In the genomic region with DNA sequence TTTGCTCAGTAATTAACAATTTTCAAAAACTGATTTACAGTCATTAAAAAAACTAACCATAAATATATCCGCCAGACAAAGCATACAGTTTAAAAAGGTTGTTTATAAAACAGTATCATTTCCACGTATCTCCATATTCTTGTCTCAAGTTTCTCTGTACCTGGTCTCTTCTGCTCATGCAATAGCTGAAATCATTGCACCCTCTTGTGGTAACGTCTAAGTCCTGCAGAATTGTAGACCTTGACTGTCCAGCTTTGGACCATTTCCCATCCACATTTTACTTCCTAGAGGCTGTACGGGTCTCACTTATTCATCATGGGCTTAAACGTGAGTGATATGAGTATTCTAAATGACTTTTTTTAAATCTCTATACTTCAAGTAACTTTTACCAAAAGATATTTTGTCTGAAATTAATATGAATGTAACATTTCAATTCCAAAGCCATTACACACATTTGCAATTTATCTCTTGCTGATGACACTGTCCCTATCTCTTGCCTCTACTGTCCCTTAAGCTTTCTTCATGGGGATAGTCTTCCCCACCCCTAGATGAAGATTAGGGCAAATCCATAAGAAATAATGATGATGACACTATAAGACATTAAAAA, we compare ENCODE assay signal across 8 cellular contexts.
DNase-seq lines count a peak whose midpoint lies in the region; ATAC-seq and TF ChIP-seq lines count a peak whose summit lies in the region.

No MANE protein-coding gene starts in this region.

- ATAC-seq in GM18870 (IDR thresholded peaks at IDR 0.05; ENCODE audit: unreplicated experiment) (peak; percentile 79), HG03439 (IDR thresholded peaks at IDR 0.05; ENCODE audit: unreplicated experiment) (peak; percentile 69), PC-3 (peak; percentile 81), GM21723 (IDR thresholded peaks at IDR 0.05; ENCODE audit: unreplicated experiment) (no peak)

- peak; percentile 86 for TF ChIP-seq CTCF in PC-3 (conservative IDR thresholded peaks at IDR 0.05; ENCODE audit: low read depth, low read length)

- POLR2A ChIA-PET in PC-3 (lab: Charles Lee; ENCODE audit: unreplicated experiment), result no interaction called here

- BruUV-seq in PC-3 (replicated peaks; lab: Mats Ljungman, UMichigan), result no TSS peak

- H2BK5ac ChIP-seq in mesendoderm (ENCODE audit: low read length), result no peak overlapping the region

- no peak overlapping the region for H3K27ac ChIP-seq in PC-3 (ENCODE audit: low read length)
- H3K27ac ChIP-seq in mesendoderm (ENCODE audit: low read depth, low read length), result no peak overlapping the region

- H2AFZ ChIP-seq in PC-3 (ENCODE audit: low read length), result peak overlapping the region; percentile 29; the same call in 1 of the 2 replicates

- no peak overlapping the region for H4K5ac ChIP-seq in mesendoderm (ENCODE audit: low read length)

- no peaks in the 10 kb centered on the region for H3K9me3 ChIP-seq in PC-3 (ENCODE audit: low read length)

- CTCF ChIA-PET in PC-3 (lab: Charles Lee), result interaction anchor here (0.5 to 1.4 kb wide), 5 partner anchors 20 to 487 kb away, joined by 3 to 4 read pairs (median 3); no protein-coding TSS in a partner anchor

- DNase-seq in Caki2 (ENCODE audit: low read depth), result peak; percentile 64
- DNase-seq in PC-3, result peak; percentile 82
- DNase-seq in dermis microvascular lymphatic vessel endothelial cell (ENCODE audit: low read depth in 2 of 2), result peak; percentile 58 to 75
- peak; percentile 59 for DNase-seq in mesendoderm
- DNase-seq in activated T-helper 2 cell treated with anti-CD3 and anti-CD28 coated beads, Interferon-gamma antibody, Interleukin-2, Interleukin-4, amounts not matched to agents 10 μg/mL and 5 μg/mL and 100 μg/mL, durations not matched to agents 14 hours and 24 hours and 36 hours (ENCODE audit: low spot score), result no peak

- H3K4me2 ChIP-seq in PC-3 (ENCODE audit: low read length) (0 out of 2 replicates have a peak overlapping the region, but pooled peaks have one; percentile 14), mesendoderm (ENCODE audit: low read length) (no peak overlapping the region)

- no peaks in the 10 kb centered on the region for H3K79me1 ChIP-seq in mesendoderm (ENCODE audit: low read length)

- intact Hi-C loops in PC-3 (cut with micrococcal nuclease), result loop anchor here (1.0 kb wide), 3 partner anchors 119 to 355 kb away; a partner anchor contains a TSS
- intact Hi-C loops in activated T-helper 2 cell treated with anti-CD3 and anti-CD28 coated beads, Interferon-gamma antibody, Interleukin-2, Interleukin-4, amounts not matched to agents 10 μg/mL and 5 μg/mL and 100 μg/mL, durations not matched to agents 14 hours and 24 hours and 36 hours (cut with micrococcal nuclease), result loop anchor here (2.0 to 5.0 kb wide), 3 partner anchors 143 to 448 kb away; no protein-coding TSS in a partner anchor

- peaks cover 2% of the 10 kb centered on the region for H3K4me1 Mint-ChIP-seq in activated T-helper 2 cell treated with anti-CD3 and anti-CD28 coated beads, Interferon-gamma antibody, Interleukin-2, Interleukin-4, amounts not matched to agents 10 μg/mL and 5 μg/mL and 100 μg/mL, durations not matched to agents 14 hours and 24 hours and 36 hours (ENCODE audit: low read depth)

- H3K27me3 Mint-ChIP-seq in activated T-helper 2 cell treated with anti-CD3 and anti-CD28 coated beads, Interferon-gamma antibody, Interleukin-2, Interleukin-4, amounts not matched to agents 10 μg/mL and 5 μg/mL and 100 μg/mL, durations not matched to agents 14 hours and 24 hours and 36 hours (ENCODE audit: low read depth), result peaks cover 6% of the 10 kb centered on the region

- no peaks in the 10 kb centered on the region for H3F3A ChIP-seq in PC-3 (ENCODE audit: low read length, unreplicated experiment)

- no peak overlapping the region for H2BK120ac ChIP-seq in mesendoderm (ENCODE audit: low read depth, low read length)

- 100% methylated on average over 1 of the region's 5 CpGs for WGBS in mesendoderm (ENCODE audit: extremely low coverage, insufficient coverage, low lambda C conversion rate)

- no peak overlapping the region for H2AK5ac ChIP-seq in mesendoderm (ENCODE audit: low read length)

- H3K4me1 ChIP-seq in PC-3 (ENCODE audit: insufficient read depth, low read length) (peaks cover 12% of the 10 kb centered on the region), mesendoderm (ENCODE audit: control insufficient read depth, low read depth, low read length) (no peaks in the 10 kb centered on the region)

- H4K20me1 ChIP-seq in PC-3 (ENCODE audit: low read length), result no peaks in the 10 kb centered on the region

- no peak overlapping the region for H3K18ac ChIP-seq in mesendoderm (ENCODE audit: low read length)

- no peak overlapping the region for H3K4me3 Mint-ChIP-seq in activated T-helper 2 cell treated with anti-CD3 and anti-CD28 coated beads, Interferon-gamma antibody, Interleukin-2, Interleukin-4, amounts not matched to agents 10 μg/mL and 5 μg/mL and 100 μg/mL, durations not matched to agents 14 hours and 24 hours and 36 hours (ENCODE audit: low read depth)

- H3K4me3 ChIP-seq in PC-3 (ENCODE audit: low read length) (no peak overlapping the region), mesendoderm (ENCODE audit: low read length) (no peak overlapping the region)

- H3K36me3 ChIP-seq in PC-3 (ENCODE audit: low read depth, low read length), result no peaks in the 10 kb centered on the region
- H3K36me3 ChIP-seq in mesendoderm (ENCODE audit: control insufficient read depth, insufficient read depth, low read length), result no peaks in the 10 kb centered on the region

- H3K27ac Mint-ChIP-seq in activated T-helper 2 cell treated with anti-CD3 and anti-CD28 coated beads, Interferon-gamma antibody, Interleukin-2, Interleukin-4, amounts not matched to agents 10 μg/mL and 5 μg/mL and 100 μg/mL, durations not matched to agents 14 hours and 24 hours and 36 hours, result no peak overlapping the region

- no peaks in the 10 kb centered on the region for H3K36me3 Mint-ChIP-seq in activated T-helper 2 cell treated with anti-CD3 and anti-CD28 coated beads, Interferon-gamma antibody, Interleukin-2, Interleukin-4, amounts not matched to agents 10 μg/mL and 5 μg/mL and 100 μg/mL, durations not matched to agents 14 hours and 24 hours and 36 hours (ENCODE audit: low read depth)

- in situ Hi-C loops in Caki2 (cut with HindIII; ENCODE audit: low pct_unique_long_range_greater_than_20kb, low sequenced_read_pairs), result no loop called here

- H4K8ac ChIP-seq in mesendoderm (ENCODE audit: low read depth, low read length), result no peak overlapping the region

- no peak overlapping the region for H3K4ac ChIP-seq in mesendoderm (ENCODE audit: low read depth, low read length)

- H3K79me2 ChIP-seq in PC-3 (ENCODE audit: low read length) (no peaks in the 10 kb centered on the region), mesendoderm (ENCODE audit: control insufficient read depth, insufficient read depth, low read length) (no peaks in the 10 kb centered on the region)

- H3K27me3 ChIP-seq in PC-3 (ENCODE audit: low read length), result no peaks in the 10 kb centered on the region
- H3K27me3 ChIP-seq in mesendoderm (ENCODE audit: insufficient read depth, low read length, poor library complexity), result no peaks in the 10 kb centered on the region

- no peak overlapping the region for H3K56ac ChIP-seq in mesendoderm (ENCODE audit: low read length)

- H3K9me2 ChIP-seq in PC-3 (replicated peaks; ENCODE audit: low read length), result no peaks in the 10 kb centered on the region

- H3K9ac ChIP-seq in PC-3 (ENCODE audit: low read length) (no peak overlapping the region), mesendoderm (ENCODE audit: low read length) (no peak overlapping the region)

- no peaks in the 10 kb centered on the region for H3K9me3 Mint-ChIP-seq in activated T-helper 2 cell treated with anti-CD3 and anti-CD28 coated beads, Interferon-gamma antibody, Interleukin-2, Interleukin-4, amounts not matched to agents 10 μg/mL and 5 μg/mL and 100 μg/mL, durations not matched to agents 14 hours and 24 hours and 36 hours

- no peak overlapping the region for H2BK15ac ChIP-seq in mesendoderm (replicated peaks; ENCODE audit: low read depth)

- H3K23ac ChIP-seq in mesendoderm (ENCODE audit: low read length), result no peak overlapping the region
